16 cellular contexts compared by ENCODE assay signal in genomic region chr16:24848065-24848464, GRCh38. TPM values are rescaled to one million over a fixed set of nuclear protein-coding genes. Genes with fewer than 3 reads are reported as not detected.
DNase-seq lines count a peak whose midpoint lies in the region; TF ChIP-seq lines count a peak whose summit lies in the region.
"Had no signal": no experiment of that assay in that cellular context is flagged by ENCODE, and none has a peak within 500 bp of the region (broad histone marks: within the 10 kb centered on the region; RNA-seq: fewer than 3 reads in every experiment).

No MANE protein-coding gene starts in this region.

- no peaks in the 10 kb centered on the region for H3K27me3 ChIP-seq in Peyer's patch
- H3K27me3 ChIP-seq in ovary: no peaks in the 10 kb centered on the region
- no peaks in the 10 kb centered on the region for H3K27me3 ChIP-seq in ascending aorta
- H3K27me3 ChIP-seq: esophagus squamous epithelium, transverse colon had no signal

- H3K9me3 ChIP-seq in Peyer's patch (no peaks in the 10 kb centered on the region), ovary (no peaks in the 10 kb centered on the region), ascending aorta (no peaks in the 10 kb centered on the region)
- H3K9me3 ChIP-seq: esophagus squamous epithelium, transverse colon had no signal

- TF ChIP-seq EP300 in ovary (IDR thresholded peaks at IDR 0.05): no peak

- DNase-seq in ACHN (peak; percentile 32), HT-29 (ENCODE audit: low spot score) (peak; percentile 21), foreskin fibroblast (peak; percentile 64 to 78), Peyer's patch (no peak), ovary (no peak), ascending aorta (ENCODE audit: low spot score in 2 of 2) (no peak), COLO668 (lab: John Stamatoyannopoulos, UW; ENCODE audit: unreplicated experiment) (no peak)
- DNase-seq: activated naive CD4-positive, alpha-beta T cell treated with anti-CD3 and anti-CD28 coated beads for 36 hours; cortex of kidney; esophagus squamous epithelium; NCI-H1417 treated with DMSO at 0.1 percent for 48 hours; NCI-H446 treated with DMSO at 0.1 percent for 48 hours; transverse colon had no signal

- H3K27ac ChIP-seq in angular gyrus (ENCODE audit: low read depth, low read length) (peak overlapping the region; percentile 31), Peyer's patch (peak overlapping the region in 1 of 4 donors; percentile 79), ovary (no peak overlapping the region), ascending aorta (no peak overlapping the region)
- H3K27ac ChIP-seq: esophagus squamous epithelium, transverse colon had no signal

- 74 to 76% (median 76%) methylated on average over 5 of the region's 5 CpGs for WGBS in ovary, 3 donors

- TF ChIP-seq POLR2A in Peyer's patch (IDR thresholded peaks at IDR 0.05) (no peak), ovary (IDR thresholded peaks at IDR 0.05) (no peak)

- intact Hi-C loops in ovary (cut with DNase I): no loop called here
- intact Hi-C loops in ascending aorta (cut with DNase I): no loop called here

- H3K4me1 ChIP-seq in Peyer's patch: peaks cover 0 to 18% (median 0%) of the 10 kb centered on the region in 4 donors
- H3K4me1 ChIP-seq in ovary (ENCODE audit: insufficient read depth): peaks cover 3% of the 10 kb centered on the region
- no peaks in the 10 kb centered on the region for H3K4me1 ChIP-seq in ascending aorta

- H3K36me3 ChIP-seq in Peyer's patch (no peaks in the 10 kb centered on the region), ovary (no peaks in the 10 kb centered on the region), ascending aorta (no peaks in the 10 kb centered on the region)
- H3K36me3 ChIP-seq: esophagus squamous epithelium, transverse colon had no signal

- H3K4me3 ChIP-seq in foreskin fibroblast (ENCODE audit: low read depth in 1 of 2, low read length in 2 of 2) (no peak overlapping the region), Peyer's patch (peak overlapping the region in 1 of 4 donors; percentile 32), ovary (no peak overlapping the region), ascending aorta (no peak overlapping the region)
- H3K4me3 ChIP-seq: esophagus squamous epithelium, GM12878, transverse colon had no signal

- TF ChIP-seq CTCF in foreskin fibroblast (IDR thresholded peaks at IDR 0.05; ENCODE audit: low read depth, low read length) (no peak), Peyer's patch (IDR thresholded peaks at IDR 0.05) (no peak), ovary (IDR thresholded peaks at IDR 0.05) (no peak), ascending aorta (IDR thresholded peaks at IDR 0.05) (no peak)

- in situ Hi-C loops in ACHN (cut with HindIII; ENCODE audit: low pct_ligation_motif_present, low pct_unique_long_range_greater_than_20kb, low sequenced_read_pairs): no loop called here

RNA-seq across cellular contexts. Expression of gene SLC5A11, which starts 2.3 kb away (rescaled TPM):
- total RNA-seq in HT-29 (2014; rRNA removed; shearing (Covaris generic)): 0.08 and 0.91 TPM in 2 replicates
- total RNA-seq in Peyer's patch (100 to 1,000 TPM in 2 of 4 donors, 10 to 100 TPM in 1, 1 to 10 TPM in 1; 1.7 to 138 (median 88.6) TPM), ovary (under 1 TPM in 3 of 7 donors, not detected in 4; 0.24 to 0.50 (median 0.32) TPM), ascending aorta (not detected)
- under 1 TPM in 1 of 2 donors, not detected in 1; 0.04 TPM for polyA plus RNA-seq in ovary
- total RNA-seq: activated naive CD4-positive, alpha-beta T cell treated with anti-CD3 and anti-CD28 coated beads for 36 hours; GM12878; posterior vena cava had no signal

Comparison
In these comparisons a context has a peak if more than half of its experiments do, and no peak if none do; other contexts are left out.
1. DNase-seq: peak in ACHN (single experiment), HT-29 (single experiment) and foreskin fibroblast (2 of 2); none in Peyer's patch (0 of 3), ovary (0 of 5), ascending aorta (0 of 2) and COLO668 (single experiment).